In the genomic region with DNA sequence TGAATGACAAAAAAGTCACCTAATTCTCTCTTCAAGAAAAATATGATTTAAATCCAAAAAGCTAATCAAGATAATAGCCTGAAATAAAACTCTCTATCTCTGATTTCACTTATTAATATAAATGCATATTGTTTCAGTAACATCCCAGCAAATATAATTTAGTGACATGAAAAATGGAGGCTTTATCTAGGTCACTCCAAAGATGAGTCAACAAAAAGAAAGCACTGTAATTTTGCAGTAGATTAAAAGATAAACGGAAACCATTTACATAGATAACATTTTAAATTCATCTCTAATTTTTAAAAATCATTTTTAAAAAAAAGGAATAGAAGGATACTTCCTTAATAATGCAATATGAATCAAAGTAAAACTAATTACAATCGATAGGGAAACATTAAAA, we compare ENCODE assay signal across 29 cellular contexts.
"Had no signal": no experiment of that assay in that cellular context is flagged by ENCODE, and none has a peak within 500 bp of the region (broad histone marks: within the 10 kb centered on the region; RNA-seq: fewer than 3 reads in every experiment).

No MANE protein-coding gene starts in this region.

- H3K36me3 ChIP-seq: gastrocnemius medialis, prostate gland, right atrium auricular region, thyroid gland, vagina had no signal

- H3K27ac ChIP-seq: dorsolateral prefrontal cortex, epithelial cell of prostate, gastrocnemius medialis, prostate gland, right atrium auricular region, stomach, thyroid gland, vagina had no signal

- H3K4me1 ChIP-seq: gastrocnemius medialis, prostate gland, right atrium auricular region, stomach, thyroid gland, vagina had no signal

- H3K27me3 Mint-ChIP-seq: naive B cell had no signal

- H3K27me3 ChIP-seq: dorsolateral prefrontal cortex, gastrocnemius medialis, right atrium auricular region, thyroid gland, vagina had no signal

- FAIRE-seq: kidney had no signal

- DNase-seq: effector CD4-positive, alpha-beta T cell; foreskin fibroblast; gastrocnemius medialis; head of caudate nucleus; kidney; mesenchymal stem cell; mucosa of descending colon; naive B cell; nephron progenitor cell; nucleus accumbens; stimulated activated CD4-positive, alpha-beta T cell treated with anti-CD3 and anti-CD28 coated beads, Interleukin-12 subunit alpha, Interleukin-12 subunit beta, amount 100 ng/mL, for 4 hours; stimulated activated CD4-positive, alpha-beta T cell treated with anti-CD3 and anti-CD28 coated beads, Interleukin-1b, Interleukin-23, amount 100 ng/mL, for 48 hours; stimulated activated CD4-positive, alpha-beta T cell treated with anti-CD3 and anti-CD28 coated beads, Interleukin-4, amount 100 ng/mL, for 1 hour; stimulated activated CD8-positive, alpha-beta memory T cell treated with anti-CD3 and anti-CD28 coated beads, Interleukin-4, amount 100 ng/mL, for 48 hours; stimulated activated naive CD4-positive, alpha-beta T cell treated with Interleukin-2 at 50 U/mL for 16 hours; stomach; thyroid gland; trophoblast cell had no signal

- H3K27ac Mint-ChIP-seq: mesothelial cell of epicardium, nephron progenitor cell had no signal

- H3K4me3 Mint-ChIP-seq: mesothelial cell of epicardium, nephron progenitor cell had no signal

- H3K36me3 Mint-ChIP-seq: mesothelial cell of epicardium had no signal

- ATAC-seq: esophagus mucosa, gastrocnemius medialis, left lobe of liver, mucosa of descending colon, sciatic nerve had no signal

- H3K9me3 ChIP-seq: gastrocnemius medialis, mucosa of descending colon, prostate gland, right atrium auricular region, thyroid gland, vagina had no signal

- H3K4me2 ChIP-seq: smooth muscle cell had no signal

- H3K4me3 ChIP-seq: dorsolateral prefrontal cortex, gastrocnemius medialis, lung, mucosa of descending colon, prostate gland, right atrium auricular region, smooth muscle cell, stomach, thyroid gland, vagina had no signal
